In the genomic region with DNA sequence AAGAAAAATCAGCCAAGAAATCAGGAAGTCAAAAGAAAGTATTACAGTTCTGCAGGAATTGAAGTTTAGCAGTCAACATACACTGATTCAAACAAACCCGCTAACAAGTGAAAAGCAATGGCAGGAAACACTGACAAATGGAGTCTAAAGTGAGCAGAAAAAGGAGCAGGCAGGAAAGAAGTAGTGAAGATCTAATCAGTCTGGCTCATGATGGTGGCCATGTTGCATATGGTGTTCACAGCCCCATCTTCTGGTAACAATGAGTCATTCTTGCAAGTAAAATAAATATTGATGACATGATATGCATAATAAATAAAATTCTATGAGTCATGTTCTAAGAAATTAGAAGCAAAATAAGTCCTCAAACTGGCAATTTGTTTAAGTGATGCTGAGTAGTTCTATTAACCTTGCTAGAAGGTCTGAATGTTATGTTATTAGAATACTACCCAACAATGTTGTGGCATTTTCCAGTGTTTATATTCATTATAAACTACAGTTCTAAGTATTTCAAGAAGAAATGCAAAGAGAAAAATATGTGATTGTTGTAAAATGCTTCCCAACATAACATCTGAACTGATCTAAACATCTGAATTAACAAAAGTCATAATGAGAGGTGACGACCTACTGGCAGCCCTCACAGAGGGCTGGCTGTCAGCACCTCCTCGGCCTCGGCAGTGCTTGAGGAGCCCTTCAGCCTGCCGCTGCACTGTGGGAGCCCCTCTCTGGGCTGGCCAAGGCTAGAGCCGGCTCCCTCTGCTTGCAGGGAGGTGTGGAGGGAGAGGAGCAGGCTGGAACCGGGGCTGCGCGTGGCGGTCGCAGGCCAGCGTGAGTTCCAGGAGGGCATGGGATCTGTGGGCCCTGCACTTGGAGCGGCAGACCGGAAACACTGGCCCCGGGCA, we compare ENCODE assay signal across 13 cellular contexts. TPM values are rescaled to one million over a fixed set of nuclear protein-coding genes. Genes with fewer than 3 reads are reported as not detected.
DNase-seq lines count a peak whose midpoint lies in the region; ATAC-seq and TF ChIP-seq lines count a peak whose summit lies in the region.
"Had no signal": no experiment of that assay in that cellular context is flagged by ENCODE, and none has a peak within 500 bp of the region (broad histone marks: within the 10 kb centered on the region; RNA-seq: fewer than 3 reads in every experiment).

No MANE protein-coding gene starts in this region.

- H3K27me3 Mint-ChIP-seq in activated naive CD8-positive, alpha-beta T cell treated with anti-CD3 and anti-CD28 coated beads, Interleukin-2, amount 50 U/mL, for 24 hours, result peaks cover 5% of the 10 kb centered on the region

- H3K9ac ChIP-seq in fibroblast of lung (ENCODE audit: insufficient read depth, low read length), result no peak overlapping the region

- no peaks in the 10 kb centered on the region for H3K9me3 ChIP-seq in fibroblast of lung (ENCODE audit: control insufficient read depth, insufficient read depth, low read depth, low read length)
- H3K9me3 ChIP-seq: ascending aorta had no signal

- no peak overlapping the region for H3K27ac Mint-ChIP-seq in activated naive CD8-positive, alpha-beta T cell treated with anti-CD3 and anti-CD28 coated beads, Interleukin-2, amount 50 U/mL, for 24 hours
- H3K27ac Mint-ChIP-seq: activated CD4-positive, alpha-beta memory T cell treated with anti-CD3 and anti-CD28 coated beads for 36 hours had no signal

- H3K27ac ChIP-seq in fibroblast of lung (ENCODE audit: insufficient read depth, low read length), result peak overlapping the region; percentile 76
- H3K27ac ChIP-seq: ascending aorta had no signal

- H3K4me3 Mint-ChIP-seq in activated naive CD8-positive, alpha-beta T cell treated with anti-CD3 and anti-CD28 coated beads, Interleukin-2, amount 50 U/mL, for 24 hours, result no peak overlapping the region
- H3K4me3 Mint-ChIP-seq: activated CD4-positive, alpha-beta memory T cell treated with anti-CD3 and anti-CD28 coated beads for 36 hours had no signal

- peak overlapping the region; percentile 78 for H2AFZ ChIP-seq in fibroblast of lung (ENCODE audit: low read length)

- ATAC-seq in HG03378 (IDR thresholded peaks at IDR 0.05; ENCODE audit: unreplicated experiment) (no peak), GM18867 (IDR thresholded peaks at IDR 0.05; ENCODE audit: unreplicated experiment) (no peak)
- ATAC-seq in activated naive CD8-positive, alpha-beta T cell treated with anti-CD3 and anti-CD28 coated beads, Interleukin-2, amount 50 U/mL, for 24 hours, result no peak
- ATAC-seq: sciatic nerve had no signal

- peaks cover 14% of the 10 kb centered on the region for H3K4me1 ChIP-seq in fibroblast of lung (ENCODE audit: control insufficient read depth, extremely low read depth, insufficient read depth, low read length)

- no peaks in the 10 kb centered on the region for H3K79me2 ChIP-seq in fibroblast of lung (ENCODE audit: control insufficient read depth, insufficient read depth, low read length)

- CTCF ChIA-PET in AG04449 (lab: Yijun Ruan, JAX), result interaction anchor here (0.6 to 1.1 kb wide), 3 partner anchors 352 to 355 kb away, joined by 3 read pairs; no protein-coding TSS in a partner anchor

- peaks cover 9% of the 10 kb centered on the region for H3K4me1 Mint-ChIP-seq in activated naive CD8-positive, alpha-beta T cell treated with anti-CD3 and anti-CD28 coated beads, Interleukin-2, amount 50 U/mL, for 24 hours

- H3K4me2 ChIP-seq in fibroblast of lung (ENCODE audit: extremely low read depth, insufficient read depth, low read length), result peak overlapping the region; percentile 60

- no peaks in the 10 kb centered on the region for H3K9me3 Mint-ChIP-seq in activated naive CD8-positive, alpha-beta T cell treated with anti-CD3 and anti-CD28 coated beads, Interleukin-2, amount 50 U/mL, for 24 hours
- H3K9me3 Mint-ChIP-seq: activated CD4-positive, alpha-beta memory T cell treated with anti-CD3 and anti-CD28 coated beads for 36 hours had no signal

- no peaks in the 10 kb centered on the region for H3K27me3 ChIP-seq in fibroblast of lung (ENCODE audit: control insufficient read depth, insufficient read depth, low read length)
- H3K27me3 ChIP-seq: ascending aorta had no signal

- no peak for DNase-seq in AG04449 (ENCODE audit: low read depth, low spot score)
- peak; percentile 83 for DNase-seq in ELR (ENCODE audit: low read depth)
- peak; percentile 20 for DNase-seq in RPMI8226
- peak; percentile 77 to 96 for DNase-seq in fibroblast of lung (ENCODE audit: low read depth in 2 of 2)
- no peak for DNase-seq in activated naive CD8-positive, alpha-beta T cell treated with anti-CD3 and anti-CD28 coated beads, Interleukin-2, amount 50 U/mL, for 24 hours
- no peak for DNase-seq in SHP77 (lab: John Stamatoyannopoulos, UW)
- DNase-seq: activated CD4-positive, alpha-beta memory T cell treated with anti-CD3 and anti-CD28 coated beads for 36 hours; mesendoderm had no signal

- TF ChIP-seq CTCF in AG04449 (IDR thresholded peaks at IDR 0.05; ENCODE audit: insufficient read depth, low read length, missing control alignments) (peak; percentile 6), fibroblast of lung (conservative IDR thresholded peaks at IDR 0.05 in 1 of 2, IDR thresholded peaks at IDR 0.05 in 1 of 2; ENCODE audit: low read depth in 1 of 2, low read length in 2 of 2) (peak in 1 of 2 donors; percentile 21)

- no peaks in the 10 kb centered on the region for H3K36me3 ChIP-seq in fibroblast of lung (ENCODE audit: control insufficient read depth, insufficient read depth, low read length)
- H3K36me3 ChIP-seq: ascending aorta had no signal

- POLR2A ChIA-PET in AG04449 (lab: Yijun Ruan, JAX), result no interaction called here

- H3K36me3 Mint-ChIP-seq in activated naive CD8-positive, alpha-beta T cell treated with anti-CD3 and anti-CD28 coated beads, Interleukin-2, amount 50 U/mL, for 24 hours (ENCODE audit: low read depth), result no peaks in the 10 kb centered on the region
- H3K36me3 Mint-ChIP-seq: activated CD4-positive, alpha-beta memory T cell treated with anti-CD3 and anti-CD28 coated beads for 36 hours had no signal

- H3K4me3 ChIP-seq in AG04449 (ENCODE audit: low read depth, low read length) (no peak overlapping the region), fibroblast of lung (replicated peaks in 1 of 4; ENCODE audit: control extremely low read depth in 1 of 4, insufficient read depth in 1 of 4, low read depth in 3 of 4, low read length in 4 of 4) (no peak overlapping the region)
- H3K4me3 ChIP-seq: ascending aorta had no signal

- no peaks in the 10 kb centered on the region for H4K20me1 ChIP-seq in fibroblast of lung (ENCODE audit: control insufficient read depth, extremely low read depth, insufficient read depth, low read length)

RNA-seq across cellular contexts. Expression of a gene that starts 5.7 kb away (rescaled TPM):
- total RNA-seq in fibroblast of lung, result 63.4 and 72.4 TPM in 2 replicates
- 66.2 and 78.7 TPM in 2 replicates for polyA plus RNA-seq in fibroblast of lung
- polyA plus RNA-seq in fibroblast of lung (2012), result 72.4 and 84.3 TPM in 2 replicates
- polyA minus RNA-seq in fibroblast of lung (ENCODE audit: low replicate concordance), result 73.2 and 83.1 TPM in 2 replicates

RNA-seq across cellular contexts. Expression of a gene that starts 50.7 kb away (rescaled TPM):
- not detected in 2 replicates for total RNA-seq in fibroblast of lung
- not detected in 2 replicates for polyA plus RNA-seq in fibroblast of lung
- not detected in 2 replicates for polyA plus RNA-seq in fibroblast of lung (2012)
- not detected in 2 replicates for polyA minus RNA-seq in fibroblast of lung (ENCODE audit: low replicate concordance)
- total RNA-seq: activated CD4-positive, alpha-beta memory T cell treated with anti-CD3 and anti-CD28 coated beads for 36 hours; ascending aorta; frontal cortex; sciatic nerve had no signal

Comparison
In these comparisons a context has a peak if more than half of its experiments do, and no peak if none do; other contexts are left out.
1. DNase-seq: peak in ELR (single experiment), RPMI8226 (single experiment) and fibroblast of lung (2 of 2); none in AG04449 (single experiment), activated naive CD8-positive, alpha-beta T cell treated with anti-CD3 and anti-CD28 coated beads, Interleukin-2, amount 50 U/mL, for 24 hours (single experiment) and SHP77 (0 of 2).